Comparison of ENCODE assay signal across 20 cellular contexts in the genomic region with DNA sequence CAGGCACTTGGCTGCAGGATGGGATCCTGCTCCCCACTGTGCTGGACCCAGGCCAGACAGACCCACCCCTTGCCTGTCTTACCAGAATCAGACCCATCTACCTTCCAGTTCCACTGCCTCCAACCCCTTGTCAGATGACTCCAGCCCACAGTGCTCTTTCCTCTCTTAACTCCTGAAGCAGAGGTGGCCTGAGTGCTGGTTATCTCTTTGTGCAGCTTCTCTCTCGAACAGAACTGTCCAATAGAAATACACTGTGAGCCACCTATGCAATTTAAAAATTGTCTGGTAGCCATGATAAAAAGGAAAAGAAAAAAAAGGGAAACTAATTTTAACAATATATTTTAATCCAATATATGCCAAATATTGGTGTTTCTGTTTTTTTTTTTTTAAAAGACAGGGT.
"Had no signal": no experiment of that assay in that cellular context is flagged by ENCODE, and none has a peak within 500 bp of the region (broad histone marks: within the 10 kb centered on the region; RNA-seq: fewer than 3 reads in every experiment).

No MANE protein-coding gene starts in this region.

- ATAC-seq: HepG2, Panc1, PC-3 had no signal

- DNase-seq: IMR-90, Kasumi-1, MM.1S, NCI-H1092 treated with DMSO at 0.1 percent for 48 hours, NCI-H1436, NCI-H187, NCI-H2029, NCI-H2081 treated with DMSO at 0.1 percent for 48 hours, NCI-H2171, NCI-H226, NCI-H446, NCI-H510A, NCI-H524 treated with DMSO at 0.1 percent for 48 hours, NCI-H69, NCI-H774, PC-3, SHP77, SK-N-SH had no signal
